1 cellular context compared by ENCODE assay signal in genomic region chr14:75041613-75042012, GRCh38.
TF ChIP-seq lines count a peak whose summit lies in the region.

No MANE protein-coding gene starts in this region.

TF ChIP-seq in HepG2, 621 proteins besides CTCF, POLR2A, EP300 and RAD21 (continued from another document):
- 0 out of 2 replicates have a peak, but pooled peaks have one; percentile 24 for TF ChIP-seq ZFP36L1 (CRISPR knock-in tag; IDR thresholded peaks at IDR 0.05)
- TF ChIP-seq NR2C2 (CRISPR knock-in tag; IDR thresholded peaks at IDR 0.05; ENCODE audit: borderline replicate concordance), result 0 out of 2 replicates have a peak, but pooled peaks have one; percentile 20
- TF ChIP-seq KLF11 (CRISPR knock-in tag; IDR thresholded peaks at IDR 0.05), result no peak
- no peak for TF ChIP-seq SYNCRIP (IDR thresholded peaks at IDR 0.05; ENCODE audit: insufficient read depth, low read depth, low read length)
- peak; percentile 31; the same call in 1 of the 2 replicates for TF ChIP-seq PRDM10 (CRISPR knock-in tag; IDR thresholded peaks at IDR 0.05; ENCODE audit: low read depth)
- no peak for TF ChIP-seq ZNF557 (CRISPR knock-in tag; IDR thresholded peaks at IDR 0.05)
- TF ChIP-seq ELF1 (CRISPR knock-in tag; IDR thresholded peaks at IDR 0.05), result peak; percentile 64
- TF ChIP-seq ZNF672 (CRISPR knock-in tag; IDR thresholded peaks at IDR 0.05), result no peak
- peak; percentile 72 for TF ChIP-seq GATAD2A (CRISPR knock-in tag; IDR thresholded peaks at IDR 0.05)
- TF ChIP-seq ZNF101 (CRISPR knock-in tag; IDR thresholded peaks at IDR 0.05; ENCODE audit: borderline replicate concordance, low read depth), result 0 out of 2 replicates have a peak, but pooled peaks have one; percentile 60
- TF ChIP-seq GABPA (IDR thresholded peaks at IDR 0.05; ENCODE audit: low read depth, low read length), result no peak
- TF ChIP-seq GABPA (CRISPR knock-in tag; IDR thresholded peaks at IDR 0.05; ENCODE audit: low read depth), result peak; percentile 77
- TF ChIP-seq ZFP36 (IDR thresholded peaks at IDR 0.05; ENCODE audit: borderline replicate concordance, low read depth, low read length, partially characterized antibody), result no peak
- TF ChIP-seq ELF3 (CRISPR knock-in tag; IDR thresholded peaks at IDR 0.05), result peak; percentile 77; the same call in 1 of the 2 replicates
- TF ChIP-seq CBX1 (IDR thresholded peaks at IDR 0.05; ENCODE audit: low read depth), result no peak
- TF ChIP-seq KAT8 (CRISPR knock-in tag; IDR thresholded peaks at IDR 0.05), result 0 out of 2 replicates have a peak, but pooled peaks have one; percentile 29
- no peak for TF ChIP-seq MEF2D (CRISPR knock-in tag; IDR thresholded peaks at IDR 0.05)
- TF ChIP-seq HIC2 (CRISPR knock-in tag; IDR thresholded peaks at IDR 0.05; ENCODE audit: low read depth), result peak; percentile 88
- TF ChIP-seq ZNF761 (CRISPR knock-in tag; conservative IDR thresholded peaks at IDR 0.05), result no peak
- TF ChIP-seq HNF1A (IDR thresholded peaks at IDR 0.05; ENCODE audit: low read depth), result no peak
- TF ChIP-seq HNF1A (CRISPR knock-in tag; IDR thresholded peaks at IDR 0.05; ENCODE audit: borderline replicate concordance), result peak; percentile 33; the same call in 1 of the 2 replicates
- no peak for TF ChIP-seq SOX13 (IDR thresholded peaks at IDR 0.05)
- TF ChIP-seq SOX13 (CRISPR knock-in tag; conservative IDR thresholded peaks at IDR 0.05 in 1 of 2, IDR thresholded peaks at IDR 0.05 in 1 of 2), result peak in 1 of 2 experiments; percentile 66; a peak in 1 of 4 replicates
- TF ChIP-seq SAP130 (CRISPR knock-in tag; IDR thresholded peaks at IDR 0.05; ENCODE audit: low read depth), result peak; percentile 68
- TF ChIP-seq ZNF143 (CRISPR knock-in tag; IDR thresholded peaks at IDR 0.05), result no peak
- TF ChIP-seq RFX5 (IDR thresholded peaks at IDR 0.05; ENCODE audit: low read depth, low read length), result peak; percentile 55; the same call in 1 of the 2 replicates
- peak; percentile 91 for TF ChIP-seq TEAD3 (CRISPR knock-in tag; optimal IDR thresholded peaks at IDR 0.05; ENCODE audit: borderline replicate concordance)
- TF ChIP-seq ZNF235 (CRISPR knock-in tag; IDR thresholded peaks at IDR 0.05; ENCODE audit: borderline replicate concordance), result no peak
- TF ChIP-seq BCL6 (CRISPR knock-in tag; IDR thresholded peaks at IDR 0.05), result no peak
- TF ChIP-seq ZNF431 (CRISPR knock-in tag; IDR thresholded peaks at IDR 0.05; ENCODE audit: borderline replicate concordance, low read depth), result no peak
- TF ChIP-seq PPARG (CRISPR knock-in tag; conservative IDR thresholded peaks at IDR 0.05), result peak; percentile 98
- no peak for TF ChIP-seq ZFP62 (CRISPR knock-in tag; IDR thresholded peaks at IDR 0.05)
- TF ChIP-seq ARNTL (CRISPR knock-in tag; IDR thresholded peaks at IDR 0.05), result no peak
- no peak for TF ChIP-seq AGO1 (IDR thresholded peaks at IDR 0.05; ENCODE audit: low read depth, low read length, poor library complexity, severe bottlenecking)
- peak; percentile 66 for TF ChIP-seq ASH2L (IDR thresholded peaks at IDR 0.05; ENCODE audit: insufficient read length, low read depth, low read length)
- no peak for TF ChIP-seq SOX6 (IDR thresholded peaks at IDR 0.05)
- peak; percentile 54 for TF ChIP-seq SOX6 (CRISPR knock-in tag; IDR thresholded peaks at IDR 0.05)
- peak; percentile 84 for TF ChIP-seq HNF4A (CRISPR knock-in tag; IDR thresholded peaks at IDR 0.05)
- TF ChIP-seq ZSCAN20 (CRISPR knock-in tag; IDR thresholded peaks at IDR 0.05; ENCODE audit: borderline replicate concordance), result no peak
- peak; percentile 39; the same call in 1 of the 2 replicates for TF ChIP-seq RARA (CRISPR knock-in tag; IDR thresholded peaks at IDR 0.05)
- TF ChIP-seq CAMTA2 (CRISPR knock-in tag; IDR thresholded peaks at IDR 0.05; ENCODE audit: borderline replicate concordance), result no peak
- TF ChIP-seq REXO4 (CRISPR knock-in tag; IDR thresholded peaks at IDR 0.05; ENCODE audit: borderline replicate concordance), result no peak
- TF ChIP-seq HNF4G (IDR thresholded peaks at IDR 0.05; ENCODE audit: borderline replicate concordance, low read depth, low read length), result peak; percentile 61; the same call in 1 of the 2 replicates
- 0 out of 2 replicates have a peak, but pooled peaks have one; percentile 47 for TF ChIP-seq HNF4G (CRISPR knock-in tag; IDR thresholded peaks at IDR 0.05; ENCODE audit: borderline replicate concordance, low read depth)
TF ChIP-seq in HepG2: peak in this region for 46.
